In the genomic region with DNA sequence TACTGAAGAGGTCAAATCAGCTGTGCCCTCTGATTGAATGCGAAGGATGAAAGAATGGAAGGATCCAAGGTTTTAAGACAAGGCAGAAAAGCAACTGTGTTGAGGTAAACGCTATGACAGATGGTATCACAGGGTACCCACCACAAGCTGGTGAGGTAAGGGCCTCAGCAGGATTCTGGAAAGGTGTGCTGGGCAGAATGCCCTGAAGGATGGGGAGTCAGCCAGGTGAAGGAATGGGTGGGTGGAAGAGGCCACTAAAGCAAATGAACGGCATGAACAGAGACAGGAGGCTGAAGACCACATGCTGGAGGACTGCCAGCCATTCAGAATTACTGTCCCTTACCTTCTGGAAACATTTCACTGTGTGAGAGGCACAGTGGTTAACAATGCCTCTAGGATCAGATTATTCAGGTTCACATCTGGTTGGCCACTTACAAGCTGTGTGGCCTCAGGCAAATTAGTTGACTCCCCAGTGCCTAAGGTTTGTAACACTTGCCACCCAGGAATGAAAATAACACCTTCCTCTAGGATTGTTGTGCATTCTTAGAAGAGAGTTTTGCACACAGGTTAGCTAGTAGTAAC, we compare ENCODE assay signal across 1 cellular context.
TF ChIP-seq lines count a peak whose summit lies in the region.

No MANE protein-coding gene starts in this region.

TF ChIP-seq in A549, 52 proteins besides CTCF, POLR2A, EP300 and RAD21 (continued from another document):
- TF ChIP-seq, protein P1, sequence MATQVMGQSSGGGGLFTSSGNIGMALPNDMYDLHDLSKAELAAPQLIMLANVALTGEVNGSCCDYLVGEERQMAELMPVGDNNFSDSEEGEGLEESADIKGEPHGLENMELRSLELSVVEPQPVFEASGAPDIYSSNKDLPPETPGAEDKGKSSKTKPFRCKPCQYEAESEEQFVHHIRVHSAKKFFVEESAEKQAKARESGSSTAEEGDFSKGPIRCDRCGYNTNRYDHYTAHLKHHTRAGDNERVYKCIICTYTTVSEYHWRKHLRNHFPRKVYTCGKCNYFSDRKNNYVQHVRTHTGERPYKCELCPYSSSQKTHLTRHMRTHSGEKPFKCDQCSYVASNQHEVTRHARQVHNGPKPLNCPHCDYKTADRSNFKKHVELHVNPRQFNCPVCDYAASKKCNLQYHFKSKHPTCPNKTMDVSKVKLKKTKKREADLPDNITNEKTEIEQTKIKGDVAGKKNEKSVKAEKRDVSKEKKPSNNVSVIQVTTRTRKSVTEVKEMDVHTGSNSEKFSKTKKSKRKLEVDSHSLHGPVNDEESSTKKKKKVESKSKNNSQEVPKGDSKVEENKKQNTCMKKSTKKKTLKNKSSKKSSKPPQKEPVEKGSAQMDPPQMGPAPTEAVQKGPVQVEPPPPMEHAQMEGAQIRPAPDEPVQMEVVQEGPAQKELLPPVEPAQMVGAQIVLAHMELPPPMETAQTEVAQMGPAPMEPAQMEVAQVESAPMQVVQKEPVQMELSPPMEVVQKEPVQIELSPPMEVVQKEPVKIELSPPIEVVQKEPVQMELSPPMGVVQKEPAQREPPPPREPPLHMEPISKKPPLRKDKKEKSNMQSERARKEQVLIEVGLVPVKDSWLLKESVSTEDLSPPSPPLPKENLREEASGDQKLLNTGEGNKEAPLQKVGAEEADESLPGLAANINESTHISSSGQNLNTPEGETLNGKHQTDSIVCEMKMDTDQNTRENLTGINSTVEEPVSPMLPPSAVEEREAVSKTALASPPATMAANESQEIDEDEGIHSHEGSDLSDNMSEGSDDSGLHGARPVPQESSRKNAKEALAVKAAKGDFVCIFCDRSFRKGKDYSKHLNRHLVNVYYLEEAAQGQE (IDR thresholded peaks at IDR 0.05) = no peak
- TF ChIP-seq, protein P2, sequence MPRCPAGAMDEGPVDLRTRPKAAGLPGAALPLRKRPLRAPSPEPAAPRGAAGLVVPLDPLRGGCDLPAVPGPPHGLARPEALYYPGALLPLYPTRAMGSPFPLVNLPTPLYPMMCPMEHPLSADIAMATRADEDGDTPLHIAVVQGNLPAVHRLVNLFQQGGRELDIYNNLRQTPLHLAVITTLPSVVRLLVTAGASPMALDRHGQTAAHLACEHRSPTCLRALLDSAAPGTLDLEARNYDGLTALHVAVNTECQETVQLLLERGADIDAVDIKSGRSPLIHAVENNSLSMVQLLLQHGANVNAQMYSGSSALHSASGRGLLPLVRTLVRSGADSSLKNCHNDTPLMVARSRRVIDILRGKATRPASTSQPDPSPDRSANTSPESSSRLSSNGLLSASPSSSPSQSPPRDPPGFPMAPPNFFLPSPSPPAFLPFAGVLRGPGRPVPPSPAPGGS (IDR thresholded peaks at IDR 0.05) = no peak
- TF ChIP-seq KDM1A (IDR thresholded peaks at IDR 0.05; ENCODE audit: low read depth) (no peak), BHLHE40 (IDR thresholded peaks at IDR 0.05; ENCODE audit: low read depth, low read length) (no peak), JUNB (IDR thresholded peaks at IDR 0.05) (no peak), HOXB5 (CRISPR knock-in tag; IDR thresholded peaks at IDR 0.05) (no peak), HOXA7 (CRISPR knock-in tag; IDR thresholded peaks at IDR 0.05) (no peak)
- TF ChIP-seq, protein P3, sequence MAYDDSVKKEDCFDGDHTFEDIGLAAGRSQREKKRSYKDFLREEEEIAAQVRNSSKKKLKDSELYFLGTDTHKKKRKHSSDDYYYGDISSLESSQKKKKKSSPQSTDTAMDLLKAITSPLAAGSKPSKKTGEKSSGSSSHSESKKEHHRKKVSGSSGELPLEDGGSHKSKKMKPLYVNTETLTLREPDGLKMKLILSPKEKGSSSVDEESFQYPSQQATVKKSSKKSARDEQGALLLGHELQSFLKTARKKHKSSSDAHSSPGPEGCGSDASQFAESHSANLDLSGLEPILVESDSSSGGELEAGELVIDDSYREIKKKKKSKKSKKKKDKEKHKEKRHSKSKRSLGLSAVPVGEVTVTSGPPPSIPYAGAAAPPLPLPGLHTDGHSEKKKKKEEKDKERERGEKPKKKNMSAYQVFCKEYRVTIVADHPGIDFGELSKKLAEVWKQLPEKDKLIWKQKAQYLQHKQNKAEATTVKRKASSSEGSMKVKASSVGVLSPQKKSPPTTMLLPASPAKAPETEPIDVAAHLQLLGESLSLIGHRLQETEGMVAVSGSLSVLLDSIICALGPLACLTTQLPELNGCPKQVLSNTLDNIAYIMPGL (CRISPR knock-in tag; IDR thresholded peaks at IDR 0.05; ENCODE audit: borderline replicate concordance) = no peak
- TF ChIP-seq, protein P4, sequence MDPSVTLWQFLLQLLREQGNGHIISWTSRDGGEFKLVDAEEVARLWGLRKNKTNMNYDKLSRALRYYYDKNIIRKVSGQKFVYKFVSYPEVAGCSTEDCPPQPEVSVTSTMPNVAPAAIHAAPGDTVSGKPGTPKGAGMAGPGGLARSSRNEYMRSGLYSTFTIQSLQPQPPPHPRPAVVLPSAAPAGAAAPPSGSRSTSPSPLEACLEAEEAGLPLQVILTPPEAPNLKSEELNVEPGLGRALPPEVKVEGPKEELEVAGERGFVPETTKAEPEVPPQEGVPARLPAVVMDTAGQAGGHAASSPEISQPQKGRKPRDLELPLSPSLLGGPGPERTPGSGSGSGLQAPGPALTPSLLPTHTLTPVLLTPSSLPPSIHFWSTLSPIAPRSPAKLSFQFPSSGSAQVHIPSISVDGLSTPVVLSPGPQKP (IDR thresholded peaks at IDR 0.05; ENCODE audit: low read depth, low read length) = no peak
TF ChIP-seq in A549: peak in this region for 0.
